Comparison of ENCODE assay signal across 8 cellular contexts in genomic region chr7:97027427-97028234, GRCh38. TPM values are rescaled to one million over a fixed set of nuclear protein-coding genes. Genes with fewer than 3 reads are reported as not detected.
DNase-seq lines count a peak whose midpoint lies in the region; ATAC-seq and TF ChIP-seq lines count a peak whose summit lies in the region.

No MANE protein-coding gene starts in this region.

- H3K27ac ChIP-seq in PC-9 (no peak overlapping the region), substantia nigra (ENCODE audit: low read depth, low read length, poor library complexity, severe bottlenecking) (peak overlapping the region; percentile 35)

- no peaks in the 10 kb centered on the region for H3K9me2 ChIP-seq in PC-9 (ENCODE audit: insufficient read depth)

- no peak overlapping the region for H2AFZ ChIP-seq in PC-9

- H3K36me3 Mint-ChIP-seq in activated T-helper 1 cell treated with anti-CD3 and anti-CD28 coated beads, Interleukin-12 subunit alpha, Interleukin-12 subunit beta, Interleukin-2, Interleukin-4 antibody, amounts not matched to agents 30 ng/mL and 10 ng/mL and 1 ng/mL, durations not matched to agents 14 hours and 24 hours and 36 hours (ENCODE audit: low read depth), result peaks cover 6% of the 10 kb centered on the region
- no peaks in the 10 kb centered on the region for H3K36me3 Mint-ChIP-seq in neural crest cell (ENCODE audit: low read depth)

- no peaks in the 10 kb centered on the region for H3K36me3 ChIP-seq in PC-9 (ENCODE audit: low read depth)

- H4K20me1 ChIP-seq in PC-9 (ENCODE audit: insufficient read depth), result no peaks in the 10 kb centered on the region

- no peaks in the 10 kb centered on the region for H3F3A ChIP-seq in PC-9 (ENCODE audit: insufficient read depth, low read depth)

- TF ChIP-seq CTCF in PC-9 (conservative IDR thresholded peaks at IDR 0.05) (peak; percentile 90), fibroblast of pulmonary artery (IDR thresholded peaks at IDR 0.05; ENCODE audit: low read length, missing control alignments) (peak; percentile 94), neural crest cell (conservative IDR thresholded peaks at IDR 0.05) (peak; percentile 96)

- no TSS peak for BruUV-seq in PC-9 (replicated peaks; lab: Mats Ljungman, UMichigan)

- H3K27me3 ChIP-seq in PC-9 (ENCODE audit: insufficient read depth, low read depth), result no peaks in the 10 kb centered on the region; the same call in 1 of the 2 replicates

- H3K27ac Mint-ChIP-seq in activated T-helper 1 cell treated with anti-CD3 and anti-CD28 coated beads, Interleukin-12 subunit alpha, Interleukin-12 subunit beta, Interleukin-2, Interleukin-4 antibody, amounts not matched to agents 30 ng/mL and 10 ng/mL and 1 ng/mL, durations not matched to agents 14 hours and 24 hours and 36 hours, result no peak overlapping the region
- no peak overlapping the region for H3K27ac Mint-ChIP-seq in neural crest cell (ENCODE audit: unreplicated experiment)

- peak; percentile 92 for ATAC-seq in GM19463 (IDR thresholded peaks at IDR 0.05; ENCODE audit: unreplicated experiment)

- H3K4me3 Mint-ChIP-seq in activated T-helper 1 cell treated with anti-CD3 and anti-CD28 coated beads, Interleukin-12 subunit alpha, Interleukin-12 subunit beta, Interleukin-2, Interleukin-4 antibody, amounts not matched to agents 30 ng/mL and 10 ng/mL and 1 ng/mL, durations not matched to agents 14 hours and 24 hours and 36 hours, result peak overlapping the region; percentile 20
- H3K4me3 Mint-ChIP-seq in neural crest cell, result peak overlapping the region; percentile 84

- intact Hi-C loops in PC-9 (cut with micrococcal nuclease; ENCODE audit: unreplicated experiment), result loop anchor here (1.0 to 5.0 kb wide), 6 partner anchors 612 to 1305 kb away; no protein-coding TSS in a partner anchor
- intact Hi-C loops in activated T-helper 1 cell treated with anti-CD3 and anti-CD28 coated beads, Interleukin-12 subunit alpha, Interleukin-12 subunit beta, Interleukin-2, Interleukin-4 antibody, amounts not matched to agents 30 ng/mL and 10 ng/mL and 1 ng/mL, durations not matched to agents 14 hours and 24 hours and 36 hours (cut with micrococcal nuclease), result loop anchor here (1.0 to 5.0 kb wide), 4 partner anchors 35 to 1111 kb away; no protein-coding TSS in a partner anchor

- POLR2A ChIA-PET in PC-9 (lab: Charles Lee; ENCODE audit: unreplicated experiment), result no interaction called here

- CTCF ChIA-PET in PC-9 (lab: Charles Lee), result interaction anchor here (0.6 kb wide), 2 partner anchors 602 to 944 kb away, joined by 3 to 5 read pairs; no protein-coding TSS in a partner anchor

- no peaks in the 10 kb centered on the region for H3K9me3 Mint-ChIP-seq in activated T-helper 1 cell treated with anti-CD3 and anti-CD28 coated beads, Interleukin-12 subunit alpha, Interleukin-12 subunit beta, Interleukin-2, Interleukin-4 antibody, amounts not matched to agents 30 ng/mL and 10 ng/mL and 1 ng/mL, durations not matched to agents 14 hours and 24 hours and 36 hours
- H3K9me3 Mint-ChIP-seq in neural crest cell, result no peaks in the 10 kb centered on the region

- H3K9me3 ChIP-seq in PC-9 (ENCODE audit: insufficient read depth, low read depth), result no peaks in the 10 kb centered on the region

- H3K4me1 ChIP-seq in PC-9 (replicated peaks; ENCODE audit: insufficient read depth), result peaks cover 4% of the 10 kb centered on the region; the same call in 1 of the 2 replicates

- DNase-seq in Caki2 (ENCODE audit: low read depth), result peak; percentile 59
- peak; percentile 59 for DNase-seq in HS-27A (ENCODE audit: low read depth)
- DNase-seq in PC-9, result peak; percentile 51 to 67
- peak; percentile 34 for DNase-seq in activated T-helper 1 cell treated with anti-CD3 and anti-CD28 coated beads, Interleukin-12 subunit alpha, Interleukin-12 subunit beta, Interleukin-2, Interleukin-4 antibody, amounts not matched to agents 30 ng/mL and 10 ng/mL and 1 ng/mL, durations not matched to agents 14 hours and 24 hours and 36 hours (ENCODE audit: low spot score)
- DNase-seq in fibroblast of pulmonary artery (ENCODE audit: low read depth), result peak; percentile 89
- DNase-seq in neural crest cell (ENCODE audit: low read depth, low spot score), result peak; percentile 74
- DNase-seq in substantia nigra (lab: John Stamatoyannopoulos, UW), result peak in 46 of 49 donors; percentile 16 to 80 (median 62)

- H3K4me1 Mint-ChIP-seq in activated T-helper 1 cell treated with anti-CD3 and anti-CD28 coated beads, Interleukin-12 subunit alpha, Interleukin-12 subunit beta, Interleukin-2, Interleukin-4 antibody, amounts not matched to agents 30 ng/mL and 10 ng/mL and 1 ng/mL, durations not matched to agents 14 hours and 24 hours and 36 hours (ENCODE audit: low read depth), result peaks cover 22% of the 10 kb centered on the region
- H3K4me1 Mint-ChIP-seq in neural crest cell, result peaks cover 36% of the 10 kb centered on the region

- H3K79me2 ChIP-seq in PC-9 (ENCODE audit: low read depth), result no peaks in the 10 kb centered on the region

- peak overlapping the region; percentile 71 for H3K4me2 ChIP-seq in PC-9

- peaks cover 68% of the 10 kb centered on the region for H3K27me3 Mint-ChIP-seq in activated T-helper 1 cell treated with anti-CD3 and anti-CD28 coated beads, Interleukin-12 subunit alpha, Interleukin-12 subunit beta, Interleukin-2, Interleukin-4 antibody, amounts not matched to agents 30 ng/mL and 10 ng/mL and 1 ng/mL, durations not matched to agents 14 hours and 24 hours and 36 hours (ENCODE audit: insufficient read depth)
- H3K27me3 Mint-ChIP-seq in neural crest cell (ENCODE audit: low read depth), result peaks cover 98% of the 10 kb centered on the region

- H3K4me3 ChIP-seq in PC-9 (no peak overlapping the region), fibroblast of pulmonary artery (replicated peaks; ENCODE audit: low read depth, low read length) (peak overlapping the region; percentile 44)

- in situ Hi-C loops in Caki2 (cut with HindIII; ENCODE audit: low pct_unique_long_range_greater_than_20kb, low sequenced_read_pairs), result no loop called here

RNA-seq across cellular contexts. Expression of gene DLX5, which starts 3.0 kb away (rescaled TPM):
- total RNA-seq in Caki2 (2014; rRNA removed; shearing (Covaris generic); ENCODE audit: low replicate concordance), result 0.10 TPM in 1 of 2 replicates, not detected in the other
- total RNA-seq in PC-9 (2021) (not detected in 2 replicates), neural crest cell (0.34 and 0.70 TPM in 2 replicates)
- total RNA-seq in activated T-helper 1 cell treated with anti-CD3 and anti-CD28 coated beads, Interleukin-12 subunit alpha, Interleukin-12 subunit beta, Interleukin-2, Interleukin-4 antibody, amounts not matched to agents 30 ng/mL and 10 ng/mL and 1 ng/mL, durations not matched to agents 14 hours and 24 hours and 36 hours, result not detected in 2 replicates

RNA-seq across cellular contexts. Expression of gene DLX6, which starts 22.3 kb away (rescaled TPM):
- 0.54 and 4.3 TPM in 2 replicates for total RNA-seq in Caki2 (2014; rRNA removed; shearing (Covaris generic); ENCODE audit: low replicate concordance)
- total RNA-seq in PC-9 (2021) (not detected in 2 replicates), neural crest cell (0.26 and 0.32 TPM in 2 replicates)
- not detected in 2 replicates for total RNA-seq in activated T-helper 1 cell treated with anti-CD3 and anti-CD28 coated beads, Interleukin-12 subunit alpha, Interleukin-12 subunit beta, Interleukin-2, Interleukin-4 antibody, amounts not matched to agents 30 ng/mL and 10 ng/mL and 1 ng/mL, durations not matched to agents 14 hours and 24 hours and 36 hours

Comparison
In these comparisons a context has a peak if more than half of its experiments do, and no peak if none do; other contexts are left out.
1. DNase-seq: peak in every context shown above with its lines; median percentile 89 in fibroblast of pulmonary artery; 74 in neural crest cell; 62 in substantia nigra; 59 in Caki2; 59 in HS-27A; 59 in PC-9; 34 in activated T-helper 1 cell treated with anti-CD3 and anti-CD28 coated beads, Interleukin-12 subunit alpha, Interleukin-12 subunit beta, Interleukin-2, Interleukin-4 antibody, amounts not matched to agents 30 ng/mL and 10 ng/mL and 1 ng/mL, durations not matched to agents 14 hours and 24 hours and 36 hours.